ENCODE assay signal across 17 cellular contexts in genomic region chr17:78344666-78345065, GRCh38. TPM values are rescaled to one million over a fixed set of nuclear protein-coding genes. Genes with fewer than 3 reads are reported as not detected.
DNase-seq lines count a peak whose midpoint lies in the region; ATAC-seq and TF ChIP-seq lines count a peak whose summit lies in the region.
"Had no signal": no experiment of that assay in that cellular context is flagged by ENCODE, and none has a peak within 500 bp of the region (broad histone marks: within the 10 kb centered on the region; RNA-seq: fewer than 3 reads in every experiment).

No MANE protein-coding gene starts in this region.

- H3K27ac ChIP-seq in HEK293 (ENCODE audit: extremely low read depth, low read depth, low read length) = no peak overlapping the region
- peak overlapping the region; percentile 41 for H3K27ac ChIP-seq in parathyroid adenoma
- H3K27ac ChIP-seq: HL-60, VCaP had no signal

- ATAC-seq in HG03097 (IDR thresholded peaks at IDR 0.05; ENCODE audit: low FRiP score, unreplicated experiment) = no peak
- ATAC-seq: left lung had no signal

- no peak overlapping the region for H3K9ac ChIP-seq in parathyroid adenoma

- no peaks in the 10 kb centered on the region for H3K27me3 Mint-ChIP-seq in activated CD4-positive, alpha-beta T cell treated with anti-CD3 and anti-CD28 coated beads, Interleukin-2, amount 10 ng/mL, durations not matched to agents 7 days and 5 days
- peaks cover 15% of the 10 kb centered on the region for H3K27me3 Mint-ChIP-seq in dendritic cell treated with granulocyte-macrophage colony-stimulating factor and Interleukin-4, amounts not matched to agents 40 ng/mL and 50 ng/mL, for 4 days
- H3K27me3 Mint-ChIP-seq: activated naive CD8-positive, alpha-beta T cell treated with anti-CD3 and anti-CD28 coated beads for 36 hours had no signal

- no peaks in the 10 kb centered on the region for H3K27me3 ChIP-seq in parathyroid adenoma (ENCODE audit: control insufficient read depth, insufficient read depth, low read length)
- H3K27me3 ChIP-seq: left lung had no signal

- H3K36me3 Mint-ChIP-seq in activated CD4-positive, alpha-beta T cell treated with anti-CD3 and anti-CD28 coated beads, Interleukin-2, amount 10 ng/mL, durations not matched to agents 7 days and 5 days (ENCODE audit: low read depth) = no peaks in the 10 kb centered on the region
- no peaks in the 10 kb centered on the region for H3K36me3 Mint-ChIP-seq in dendritic cell treated with granulocyte-macrophage colony-stimulating factor and Interleukin-4, amounts not matched to agents 40 ng/mL and 50 ng/mL, for 4 days (ENCODE audit: low read depth)
- H3K36me3 Mint-ChIP-seq: activated naive CD8-positive, alpha-beta T cell treated with anti-CD3 and anti-CD28 coated beads for 36 hours had no signal

- H3K27ac Mint-ChIP-seq in activated CD4-positive, alpha-beta T cell treated with anti-CD3 and anti-CD28 coated beads, Interleukin-2, amount 10 ng/mL, durations not matched to agents 7 days and 5 days = peak overlapping the region; percentile 44
- peak overlapping the region; percentile 94 for H3K27ac Mint-ChIP-seq in dendritic cell treated with granulocyte-macrophage colony-stimulating factor and Interleukin-4, amounts not matched to agents 40 ng/mL and 50 ng/mL, for 4 days
- H3K27ac Mint-ChIP-seq: nephron progenitor cell; stimulated activated naive CD8-positive, alpha-beta T cell treated with anti-CD3 and anti-CD28 coated beads, Interleukin-15, amount 100 ng/mL, for 72 hours had no signal

- TF ChIP-seq CTCF in HEK293 (tag by site-specific recombination; IDR thresholded peaks at IDR 0.05) (no peak), parathyroid adenoma (IDR thresholded peaks at IDR 0.05) (no peak)

- POLR2A ChIA-PET in activated CD4-positive, alpha-beta T cell treated with anti-CD3 and anti-CD28 coated beads, Interleukin-2, amount 10 ng/mL, durations not matched to agents 7 days and 5 days (lab: Charles Lee) = no interaction called here
- POLR2A ChIA-PET in HEK293 (lab: Yijun Ruan, JAX) = interaction anchor here (0.7 to 1.8 kb wide), 3 partner anchors 10 to 22 kb away, joined by 3 to 7 read pairs (median 5); partner anchors contain the start of gene SOCS3

- intact Hi-C loops in dendritic cell treated with granulocyte-macrophage colony-stimulating factor and Interleukin-4, amounts not matched to agents 40 ng/mL and 50 ng/mL, for 4 days (cut with micrococcal nuclease) = no loop called here

- H3K36me3 ChIP-seq in HEK293 (ENCODE audit: control insufficient read depth in 2 of 2, insufficient read depth in 1 of 2, low read length in 2 of 2) (no peaks in the 10 kb centered on the region), parathyroid adenoma (ENCODE audit: control insufficient read depth, insufficient read depth, low read length) (no peaks in the 10 kb centered on the region)
- H3K36me3 ChIP-seq: left lung had no signal

- H3K4me1 ChIP-seq in HEK293 (ENCODE audit: control insufficient read depth, insufficient read depth, low read length) (peaks cover 6% of the 10 kb centered on the region; the same call in 1 of the 2 replicates), parathyroid adenoma (no peaks in the 10 kb centered on the region)

- no peaks in the 10 kb centered on the region for H3K79me2 ChIP-seq in parathyroid adenoma

- H3K9me3 Mint-ChIP-seq in activated CD4-positive, alpha-beta T cell treated with anti-CD3 and anti-CD28 coated beads, Interleukin-2, amount 10 ng/mL, durations not matched to agents 7 days and 5 days = no peaks in the 10 kb centered on the region
- H3K9me3 Mint-ChIP-seq in dendritic cell treated with granulocyte-macrophage colony-stimulating factor and Interleukin-4, amounts not matched to agents 40 ng/mL and 50 ng/mL, for 4 days = no peaks in the 10 kb centered on the region
- H3K9me3 Mint-ChIP-seq: activated naive CD8-positive, alpha-beta T cell treated with anti-CD3 and anti-CD28 coated beads for 36 hours; nephron progenitor cell; stimulated activated naive CD8-positive, alpha-beta T cell treated with anti-CD3 and anti-CD28 coated beads, Interleukin-15, amount 100 ng/mL, for 72 hours had no signal

- H3K4me3 ChIP-seq in HEK293 (ENCODE audit: low read depth, low read length) (no peak overlapping the region), parathyroid adenoma (ENCODE audit: low read depth, low read length) (no peak overlapping the region)

- no peak overlapping the region for H3K4me2 ChIP-seq in parathyroid adenoma (ENCODE audit: low read length)

- CTCF ChIA-PET in activated CD4-positive, alpha-beta T cell treated with anti-CD3 and anti-CD28 coated beads, Interleukin-2, amount 10 ng/mL, durations not matched to agents 7 days and 5 days (lab: Charles Lee) = interaction anchor here (0.6 to 2.8 kb wide), 7 partner anchors 9 to 163 kb away, joined by 3 to 12 read pairs (median 5); no protein-coding TSS in a partner anchor
- CTCF ChIA-PET in HEK293 (lab: Yijun Ruan, JAX) = interaction anchor here (0.5 to 2.7 kb wide), 7 partner anchors 10 to 1060 kb away, joined by 3 to 9 read pairs (median 5); no protein-coding TSS in a partner anchor

- no peak for DNase-seq in activated CD4-positive, alpha-beta T cell treated with anti-CD3 and anti-CD28 coated beads, Interleukin-2, amount 10 ng/mL, durations not matched to agents 7 days and 5 days
- DNase-seq in activated CD4-positive, alpha-beta T cell treated with anti-CD3 and anti-CD28 coated beads for 4 hours = no peak
- DNase-seq in NCI-H187 treated with DMSO at 0.1 percent for 48 hours (lab: John Stamatoyannopoulos, UW) (no peak), NCI-H526 (lab: John Stamatoyannopoulos, UW) (no peak)
- DNase-seq: activated naive CD8-positive, alpha-beta T cell treated with anti-CD3 and anti-CD28 coated beads for 36 hours; EL; KBM-7; left lung; NCI-H82; nephron progenitor cell; stimulated activated naive CD8-positive, alpha-beta T cell treated with anti-CD3 and anti-CD28 coated beads, Interleukin-15, amount 100 ng/mL, for 72 hours had no signal

- H3K4me3 Mint-ChIP-seq in activated CD4-positive, alpha-beta T cell treated with anti-CD3 and anti-CD28 coated beads, Interleukin-2, amount 10 ng/mL, durations not matched to agents 7 days and 5 days = no peak overlapping the region
- H3K4me3 Mint-ChIP-seq in dendritic cell treated with granulocyte-macrophage colony-stimulating factor and Interleukin-4, amounts not matched to agents 40 ng/mL and 50 ng/mL, for 4 days = no peak overlapping the region
- H3K4me3 Mint-ChIP-seq: activated naive CD8-positive, alpha-beta T cell treated with anti-CD3 and anti-CD28 coated beads for 36 hours; nephron progenitor cell had no signal

- H2AFZ ChIP-seq in parathyroid adenoma = no peak overlapping the region

- peaks cover 66% of the 10 kb centered on the region for H3K4me1 Mint-ChIP-seq in activated CD4-positive, alpha-beta T cell treated with anti-CD3 and anti-CD28 coated beads, Interleukin-2, amount 10 ng/mL, durations not matched to agents 7 days and 5 days
- peaks cover 58% of the 10 kb centered on the region for H3K4me1 Mint-ChIP-seq in dendritic cell treated with granulocyte-macrophage colony-stimulating factor and Interleukin-4, amounts not matched to agents 40 ng/mL and 50 ng/mL, for 4 days (ENCODE audit: low read depth)

- H3K9me3 ChIP-seq in HEK293 (ENCODE audit: control insufficient read depth, insufficient read depth, low read depth, low read length) = no peaks in the 10 kb centered on the region
- no peaks in the 10 kb centered on the region for H3K9me3 ChIP-seq in parathyroid adenoma (ENCODE audit: control insufficient read depth, low read length)
- H3K9me3 ChIP-seq: left lung had no signal

TF ChIP-seq in HEK293, 187 proteins besides CTCF, POLR2A, EP300 and RAD21:
- TF ChIP-seq ZNF37A (tag by site-specific recombination; IDR thresholded peaks at IDR 0.05) = no peak
- TF ChIP-seq ZIC2 (tag by site-specific recombination; IDR thresholded peaks at IDR 0.05) = peak; percentile 71
- no peak for TF ChIP-seq ZNF324 (tag by site-specific recombination; IDR thresholded peaks at IDR 0.05)
- TF ChIP-seq ZNF830 (tag by site-specific recombination; IDR thresholded peaks at IDR 0.05; ENCODE audit: low read depth) = no peak
- no peak for TF ChIP-seq ZNF350 (tag by site-specific recombination; IDR thresholded peaks at IDR 0.05)
- TF ChIP-seq ZNF76 (tag by site-specific recombination; IDR thresholded peaks at IDR 0.05; ENCODE audit: borderline replicate concordance, low read depth) = no peak
- no peak for TF ChIP-seq IKZF3 (tag by site-specific recombination; IDR thresholded peaks at IDR 0.05)

RNA-seq across cellular contexts. Expression of gene SOCS3, which starts 15.2 kb away (rescaled TPM):
- total RNA-seq in activated CD4-positive, alpha-beta T cell treated with anti-CD3 and anti-CD28 coated beads, Interleukin-2, amount 10 ng/mL, durations not matched to agents 7 days and 5 days = 10 to 100 TPM; 22.2 to 24.4 TPM

RNA-seq across cellular contexts. Expression of gene PGS1, which starts 33.8 kb away (rescaled TPM):
- 10 to 100 TPM; 71.1 to 78.3 TPM for total RNA-seq in activated CD4-positive, alpha-beta T cell treated with anti-CD3 and anti-CD28 coated beads, Interleukin-2, amount 10 ng/mL, durations not matched to agents 7 days and 5 days
